Comparison of ENCODE assay signal across 16 cellular contexts in the genomic region with DNA sequence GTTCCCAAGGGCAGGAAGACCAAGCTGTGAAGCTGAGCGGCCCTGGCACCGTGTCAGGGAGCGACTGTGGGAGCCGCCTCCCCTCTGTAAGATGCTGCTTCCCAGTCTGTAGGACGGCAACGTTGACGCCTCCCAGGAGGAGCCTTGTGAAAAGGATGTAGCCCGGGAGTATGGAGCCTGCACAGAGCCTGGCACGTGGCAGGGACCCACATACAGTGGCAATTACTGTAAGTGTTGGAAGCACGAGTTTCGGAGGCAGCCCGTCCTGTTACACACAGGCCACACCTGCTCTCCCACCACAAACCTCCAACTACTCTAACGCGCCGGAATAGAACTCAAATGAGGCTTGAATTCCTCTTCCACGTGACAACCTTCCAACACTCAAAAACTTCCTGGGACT.
"Had no signal": no experiment of that assay in that cellular context is flagged by ENCODE, and none has a peak within 500 bp of the region (broad histone marks: within the 10 kb centered on the region; RNA-seq: fewer than 3 reads in every experiment).

No MANE protein-coding gene starts in this region.

- FAIRE-seq: astrocyte, urothelium cell line had no signal

- ATAC-seq: activated CD4-positive, CD25-positive, alpha-beta regulatory T cell treated with anti-CD3 and anti-CD28 coated beads, Interleukin-2, amount 50 U/mL, for 24 hours; gastrocnemius medialis; naive thymus-derived CD8-positive, alpha-beta T cell; right cardiac atrium; stimulated activated naive CD8-positive, alpha-beta T cell treated with anti-CD3 and anti-CD28 coated beads, Interleukin-15, amount 100 ng/mL, for 72 hours had no signal

- H3K27me3 ChIP-seq: gastrocnemius medialis, heart right ventricle, testis had no signal

- H3K36me3 ChIP-seq: gastrocnemius medialis had no signal

- H3K4me3 ChIP-seq: dorsolateral prefrontal cortex, gastrocnemius medialis, heart right ventricle, testis had no signal

- H3K9me3 ChIP-seq: gastrocnemius medialis, testis had no signal

- H3K27ac ChIP-seq: dorsolateral prefrontal cortex, gastrocnemius medialis, testis had no signal

- DNase-seq: activated CD4-positive, alpha-beta T cell treated with anti-CD3 and anti-CD28 coated beads, Interleukin-2, amount 50 U/mL, for 1 hour; activated naive CD4-positive, alpha-beta T cell treated with anti-CD3 and anti-CD28 coated beads, Interleukin-2, amount 50 U/mL, for 16 hours; activated T-cell treated with anti-CD3 and anti-CD28 coated beads, Interleukin-2, amount 50 U/mL, for 1 hour; dorsolateral prefrontal cortex; endodermal cell; gastrocnemius medialis; heart right ventricle; mammary epithelial cell; naive thymus-derived CD8-positive, alpha-beta T cell; right cardiac atrium; stimulated activated naive CD8-positive, alpha-beta T cell treated with anti-CD3 and anti-CD28 coated beads, Interleukin-15, amount 100 ng/mL, for 72 hours; SW 1271; testis had no signal
